ENCODE assay signal across 1 cellular context in the genomic region with DNA sequence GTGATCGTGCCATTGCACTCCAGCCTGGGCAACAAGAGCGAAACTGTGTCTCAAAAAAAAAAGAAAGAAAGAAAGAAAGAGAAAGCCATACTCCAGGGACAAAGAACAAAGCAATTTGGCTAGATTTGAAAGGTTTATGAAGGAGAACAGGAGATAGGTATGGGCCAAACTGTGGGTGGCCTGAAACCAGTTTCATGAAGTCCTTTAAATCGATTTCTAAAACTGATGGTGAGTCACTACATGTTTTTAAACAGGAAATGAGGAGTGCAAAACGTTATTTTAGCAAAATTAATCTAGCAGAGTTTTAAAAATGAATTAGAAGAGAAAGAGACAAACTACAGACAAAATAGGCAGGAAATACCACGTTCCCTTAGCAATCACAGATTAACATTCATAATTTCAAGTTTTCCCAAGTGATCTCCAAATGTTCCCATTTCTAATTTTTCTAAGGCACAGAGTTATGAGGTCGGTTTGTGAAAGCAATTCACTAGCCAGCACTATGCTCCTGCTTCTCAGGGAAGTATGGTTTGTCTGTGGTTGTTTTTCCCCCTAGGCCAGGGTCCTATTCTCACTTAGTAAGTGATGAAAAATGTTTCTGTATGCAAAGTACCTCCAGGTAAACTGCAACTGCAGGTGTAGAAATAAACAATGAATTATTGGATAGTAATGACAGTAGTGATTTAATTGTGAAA.
TF ChIP-seq lines count a peak whose summit lies in the region.

No MANE protein-coding gene starts in this region.

TF ChIP-seq in WTC11, 78 proteins besides CTCF, POLR2A, EP300 and RAD21 (continued from another document):
- TF ChIP-seq, protein P1, sequence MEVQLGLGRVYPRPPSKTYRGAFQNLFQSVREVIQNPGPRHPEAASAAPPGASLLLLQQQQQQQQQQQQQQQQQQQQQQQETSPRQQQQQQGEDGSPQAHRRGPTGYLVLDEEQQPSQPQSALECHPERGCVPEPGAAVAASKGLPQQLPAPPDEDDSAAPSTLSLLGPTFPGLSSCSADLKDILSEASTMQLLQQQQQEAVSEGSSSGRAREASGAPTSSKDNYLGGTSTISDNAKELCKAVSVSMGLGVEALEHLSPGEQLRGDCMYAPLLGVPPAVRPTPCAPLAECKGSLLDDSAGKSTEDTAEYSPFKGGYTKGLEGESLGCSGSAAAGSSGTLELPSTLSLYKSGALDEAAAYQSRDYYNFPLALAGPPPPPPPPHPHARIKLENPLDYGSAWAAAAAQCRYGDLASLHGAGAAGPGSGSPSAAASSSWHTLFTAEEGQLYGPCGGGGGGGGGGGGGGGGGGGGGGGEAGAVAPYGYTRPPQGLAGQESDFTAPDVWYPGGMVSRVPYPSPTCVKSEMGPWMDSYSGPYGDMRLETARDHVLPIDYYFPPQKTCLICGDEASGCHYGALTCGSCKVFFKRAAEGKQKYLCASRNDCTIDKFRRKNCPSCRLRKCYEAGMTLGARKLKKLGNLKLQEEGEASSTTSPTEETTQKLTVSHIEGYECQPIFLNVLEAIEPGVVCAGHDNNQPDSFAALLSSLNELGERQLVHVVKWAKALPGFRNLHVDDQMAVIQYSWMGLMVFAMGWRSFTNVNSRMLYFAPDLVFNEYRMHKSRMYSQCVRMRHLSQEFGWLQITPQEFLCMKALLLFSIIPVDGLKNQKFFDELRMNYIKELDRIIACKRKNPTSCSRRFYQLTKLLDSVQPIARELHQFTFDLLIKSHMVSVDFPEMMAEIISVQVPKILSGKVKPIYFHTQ (CRISPR knock-in tag; IDR thresholded peaks at IDR 0.05) = no peak
- TF ChIP-seq ESRRA (CRISPR knock-in tag; IDR thresholded peaks at IDR 0.05; ENCODE audit: borderline replicate concordance) = no peak
- TF ChIP-seq CREB1 (CRISPR knock-in tag; IDR thresholded peaks at IDR 0.05) = no peak
- no peak for TF ChIP-seq ATF1 (CRISPR knock-in tag; IDR thresholded peaks at IDR 0.05)
- TF ChIP-seq, protein P2, sequence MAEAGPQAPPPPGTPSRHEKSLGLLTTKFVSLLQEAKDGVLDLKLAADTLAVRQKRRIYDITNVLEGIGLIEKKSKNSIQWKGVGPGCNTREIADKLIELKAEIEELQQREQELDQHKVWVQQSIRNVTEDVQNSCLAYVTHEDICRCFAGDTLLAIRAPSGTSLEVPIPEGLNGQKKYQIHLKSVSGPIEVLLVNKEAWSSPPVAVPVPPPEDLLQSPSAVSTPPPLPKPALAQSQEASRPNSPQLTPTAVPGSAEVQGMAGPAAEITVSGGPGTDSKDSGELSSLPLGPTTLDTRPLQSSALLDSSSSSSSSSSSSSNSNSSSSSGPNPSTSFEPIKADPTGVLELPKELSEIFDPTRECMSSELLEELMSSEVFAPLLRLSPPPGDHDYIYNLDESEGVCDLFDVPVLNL (CRISPR knock-in tag; IDR thresholded peaks at IDR 0.05; ENCODE audit: borderline replicate concordance, low read depth) = no peak
- TF ChIP-seq, protein P3, sequence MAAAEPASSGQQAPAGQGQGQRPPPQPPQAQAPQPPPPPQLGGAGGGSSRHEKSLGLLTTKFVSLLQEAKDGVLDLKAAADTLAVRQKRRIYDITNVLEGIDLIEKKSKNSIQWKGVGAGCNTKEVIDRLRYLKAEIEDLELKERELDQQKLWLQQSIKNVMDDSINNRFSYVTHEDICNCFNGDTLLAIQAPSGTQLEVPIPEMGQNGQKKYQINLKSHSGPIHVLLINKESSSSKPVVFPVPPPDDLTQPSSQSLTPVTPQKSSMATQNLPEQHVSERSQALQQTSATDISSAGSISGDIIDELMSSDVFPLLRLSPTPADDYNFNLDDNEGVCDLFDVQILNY (CRISPR knock-in tag; IDR thresholded peaks at IDR 0.05) = no peak
- TF ChIP-seq, protein P4, sequence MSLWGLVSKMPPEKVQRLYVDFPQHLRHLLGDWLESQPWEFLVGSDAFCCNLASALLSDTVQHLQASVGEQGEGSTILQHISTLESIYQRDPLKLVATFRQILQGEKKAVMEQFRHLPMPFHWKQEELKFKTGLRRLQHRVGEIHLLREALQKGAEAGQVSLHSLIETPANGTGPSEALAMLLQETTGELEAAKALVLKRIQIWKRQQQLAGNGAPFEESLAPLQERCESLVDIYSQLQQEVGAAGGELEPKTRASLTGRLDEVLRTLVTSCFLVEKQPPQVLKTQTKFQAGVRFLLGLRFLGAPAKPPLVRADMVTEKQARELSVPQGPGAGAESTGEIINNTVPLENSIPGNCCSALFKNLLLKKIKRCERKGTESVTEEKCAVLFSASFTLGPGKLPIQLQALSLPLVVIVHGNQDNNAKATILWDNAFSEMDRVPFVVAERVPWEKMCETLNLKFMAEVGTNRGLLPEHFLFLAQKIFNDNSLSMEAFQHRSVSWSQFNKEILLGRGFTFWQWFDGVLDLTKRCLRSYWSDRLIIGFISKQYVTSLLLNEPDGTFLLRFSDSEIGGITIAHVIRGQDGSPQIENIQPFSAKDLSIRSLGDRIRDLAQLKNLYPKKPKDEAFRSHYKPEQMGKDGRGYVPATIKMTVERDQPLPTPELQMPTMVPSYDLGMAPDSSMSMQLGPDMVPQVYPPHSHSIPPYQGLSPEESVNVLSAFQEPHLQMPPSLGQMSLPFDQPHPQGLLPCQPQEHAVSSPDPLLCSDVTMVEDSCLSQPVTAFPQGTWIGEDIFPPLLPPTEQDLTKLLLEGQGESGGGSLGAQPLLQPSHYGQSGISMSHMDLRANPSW (CRISPR knock-in tag; conservative IDR thresholded peaks at IDR 0.05; ENCODE audit: low read depth) = no peak
- no peak for TF ChIP-seq ZNF423 (CRISPR knock-in tag; IDR thresholded peaks at IDR 0.05)
- TF ChIP-seq SMAD4 (CRISPR knock-in tag; IDR thresholded peaks at IDR 0.05) = no peak
- no peak for TF ChIP-seq NFE2L1 (CRISPR knock-in tag; IDR thresholded peaks at IDR 0.05)
- TF ChIP-seq, protein P5, sequence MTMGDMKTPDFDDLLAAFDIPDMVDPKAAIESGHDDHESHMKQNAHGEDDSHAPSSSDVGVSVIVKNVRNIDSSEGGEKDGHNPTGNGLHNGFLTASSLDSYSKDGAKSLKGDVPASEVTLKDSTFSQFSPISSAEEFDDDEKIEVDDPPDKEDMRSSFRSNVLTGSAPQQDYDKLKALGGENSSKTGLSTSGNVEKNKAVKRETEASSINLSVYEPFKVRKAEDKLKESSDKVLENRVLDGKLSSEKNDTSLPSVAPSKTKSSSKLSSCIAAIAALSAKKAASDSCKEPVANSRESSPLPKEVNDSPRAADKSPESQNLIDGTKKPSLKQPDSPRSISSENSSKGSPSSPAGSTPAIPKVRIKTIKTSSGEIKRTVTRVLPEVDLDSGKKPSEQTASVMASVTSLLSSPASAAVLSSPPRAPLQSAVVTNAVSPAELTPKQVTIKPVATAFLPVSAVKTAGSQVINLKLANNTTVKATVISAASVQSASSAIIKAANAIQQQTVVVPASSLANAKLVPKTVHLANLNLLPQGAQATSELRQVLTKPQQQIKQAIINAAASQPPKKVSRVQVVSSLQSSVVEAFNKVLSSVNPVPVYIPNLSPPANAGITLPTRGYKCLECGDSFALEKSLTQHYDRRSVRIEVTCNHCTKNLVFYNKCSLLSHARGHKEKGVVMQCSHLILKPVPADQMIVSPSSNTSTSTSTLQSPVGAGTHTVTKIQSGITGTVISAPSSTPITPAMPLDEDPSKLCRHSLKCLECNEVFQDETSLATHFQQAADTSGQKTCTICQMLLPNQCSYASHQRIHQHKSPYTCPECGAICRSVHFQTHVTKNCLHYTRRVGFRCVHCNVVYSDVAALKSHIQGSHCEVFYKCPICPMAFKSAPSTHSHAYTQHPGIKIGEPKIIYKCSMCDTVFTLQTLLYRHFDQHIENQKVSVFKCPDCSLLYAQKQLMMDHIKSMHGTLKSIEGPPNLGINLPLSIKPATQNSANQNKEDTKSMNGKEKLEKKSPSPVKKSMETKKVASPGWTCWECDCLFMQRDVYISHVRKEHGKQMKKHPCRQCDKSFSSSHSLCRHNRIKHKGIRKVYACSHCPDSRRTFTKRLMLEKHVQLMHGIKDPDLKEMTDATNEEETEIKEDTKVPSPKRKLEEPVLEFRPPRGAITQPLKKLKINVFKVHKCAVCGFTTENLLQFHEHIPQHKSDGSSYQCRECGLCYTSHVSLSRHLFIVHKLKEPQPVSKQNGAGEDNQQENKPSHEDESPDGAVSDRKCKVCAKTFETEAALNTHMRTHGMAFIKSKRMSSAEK (CRISPR knock-in tag; IDR thresholded peaks at IDR 0.05; ENCODE audit: borderline replicate concordance) = no peak
- no peak for TF ChIP-seq PRRX2 (CRISPR knock-in tag; IDR thresholded peaks at IDR 0.05)
- TF ChIP-seq JAZF1 (CRISPR knock-in tag; IDR thresholded peaks at IDR 0.05) = no peak
